Comparison of ENCODE assay signal across 8 cellular contexts in the genomic region with DNA sequence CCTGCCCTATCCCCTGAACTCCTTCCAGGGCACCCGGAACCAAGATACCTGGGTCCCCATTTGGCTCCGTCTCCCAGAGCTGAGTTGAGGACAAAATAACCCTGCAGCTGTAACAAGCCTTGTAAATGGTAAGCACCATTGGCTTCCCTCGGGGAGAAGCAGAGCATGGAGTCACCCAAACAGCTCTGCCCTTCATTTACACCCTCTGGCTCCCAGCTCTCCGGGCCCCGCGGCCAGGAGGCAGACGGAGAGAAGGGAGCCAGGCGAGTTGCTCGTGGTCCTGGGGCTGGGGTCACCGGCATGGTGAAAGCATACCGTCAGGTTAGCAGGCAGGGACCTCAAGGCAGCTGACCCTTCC.
DNase-seq lines count a peak whose midpoint lies in the region; ATAC-seq and TF ChIP-seq lines count a peak whose summit lies in the region.

No MANE protein-coding gene starts in this region.

- no peak for ATAC-seq in HG02840 (IDR thresholded peaks at IDR 0.05; ENCODE audit: low FRiP score, unreplicated experiment)
- ATAC-seq in GM19023 (IDR thresholded peaks at IDR 0.05; ENCODE audit: unreplicated experiment): no peak
- no peak for ATAC-seq in HG03442 (IDR thresholded peaks at IDR 0.05; ENCODE audit: unreplicated experiment)

- H3K4me3 ChIP-seq in BLaER1 (peak overlapping the region; percentile 90), KMS-11 (IDR thresholded peaks at IDR 0.05; ENCODE audit: insufficient read depth, low read depth, low read length) (no peak overlapping the region)

- H3K9ac ChIP-seq in BLaER1 (peak overlapping the region; percentile 88), KMS-11 (peak overlapping the region; percentile 43; the same call in 1 of the 2 replicates)

- peak overlapping the region; percentile 94 for H3K27ac ChIP-seq in BLaER1
- H3K27ac ChIP-seq in KMS-11: peak overlapping the region; percentile 74

- peak overlapping the region; percentile 85 for H3K27ac Mint-ChIP-seq in dendritic cell treated with granulocyte-macrophage colony-stimulating factor and Interleukin-4, amounts not matched to agents 40 ng/mL and 50 ng/mL, for 4 days
- H3K27ac Mint-ChIP-seq in nephron: no peak overlapping the region

- H3K27me3 ChIP-seq in BLaER1 (no peaks in the 10 kb centered on the region), KMS-11 (ENCODE audit: insufficient read depth, low read depth) (no peaks in the 10 kb centered on the region)

- peak overlapping the region; percentile 83 for H3K4me3 Mint-ChIP-seq in dendritic cell treated with granulocyte-macrophage colony-stimulating factor and Interleukin-4, amounts not matched to agents 40 ng/mL and 50 ng/mL, for 4 days
- peak overlapping the region; percentile 86 to 91 (median 90) for H3K4me3 Mint-ChIP-seq in nephron

- H3K9me3 ChIP-seq in BLaER1: no peaks in the 10 kb centered on the region

- peaks cover 26% of the 10 kb centered on the region for H3K36me3 Mint-ChIP-seq in dendritic cell treated with granulocyte-macrophage colony-stimulating factor and Interleukin-4, amounts not matched to agents 40 ng/mL and 50 ng/mL, for 4 days (ENCODE audit: low read depth)
- H3K36me3 Mint-ChIP-seq in nephron (ENCODE audit: low read depth): no peaks in the 10 kb centered on the region

- no peaks in the 10 kb centered on the region for H3K9me3 Mint-ChIP-seq in dendritic cell treated with granulocyte-macrophage colony-stimulating factor and Interleukin-4, amounts not matched to agents 40 ng/mL and 50 ng/mL, for 4 days
- H3K9me3 Mint-ChIP-seq in nephron: no peaks in the 10 kb centered on the region

- H3K36me3 ChIP-seq in BLaER1: no peaks in the 10 kb centered on the region
- no peaks in the 10 kb centered on the region for H3K36me3 ChIP-seq in KMS-11 (ENCODE audit: insufficient read depth)

- peak overlapping the region; percentile 13; the same call in 1 of the 2 replicates for H2AFZ ChIP-seq in KMS-11 (ENCODE audit: low read depth)

- peaks cover 18% of the 10 kb centered on the region; the same call in 1 of the 2 replicates for H3K79me2 ChIP-seq in KMS-11 (ENCODE audit: insufficient read depth, low read depth)

- H4K20me1 ChIP-seq in BLaER1 (peaks cover 36% of the 10 kb centered on the region), KMS-11 (ENCODE audit: insufficient read depth) (no peaks in the 10 kb centered on the region)

- peaks cover 66% of the 10 kb centered on the region for H3K4me1 Mint-ChIP-seq in dendritic cell treated with granulocyte-macrophage colony-stimulating factor and Interleukin-4, amounts not matched to agents 40 ng/mL and 50 ng/mL, for 4 days (ENCODE audit: low read depth)
- H3K4me1 Mint-ChIP-seq in nephron: no peaks in the 10 kb centered on the region

- H3K27me3 Mint-ChIP-seq in dendritic cell treated with granulocyte-macrophage colony-stimulating factor and Interleukin-4, amounts not matched to agents 40 ng/mL and 50 ng/mL, for 4 days: no peaks in the 10 kb centered on the region
- peaks cover 19% of the 10 kb centered on the region for H3K27me3 Mint-ChIP-seq in nephron (ENCODE audit: low read depth)

- H3K4me1 ChIP-seq in BLaER1 (peaks cover 66% of the 10 kb centered on the region), KMS-11 (ENCODE audit: low read depth, poor library complexity, severe bottlenecking) (peaks cover 34% of the 10 kb centered on the region)

- TF ChIP-seq CTCF in KMS-11 (conservative IDR thresholded peaks at IDR 0.05; ENCODE audit: low read depth, low read length) (no peak), nephron (IDR thresholded peaks at IDR 0.05; ENCODE audit: unreplicated experiment in 3 of 3) (no peak)

- H3K4me2 ChIP-seq in BLaER1 (peak overlapping the region; percentile 100), KMS-11 (peak overlapping the region; percentile 86)

- no peak for DNase-seq in GM19238 (ENCODE audit: insufficient read length, low spot score)

- intact Hi-C loops in dendritic cell treated with granulocyte-macrophage colony-stimulating factor and Interleukin-4, amounts not matched to agents 40 ng/mL and 50 ng/mL, for 4 days (cut with micrococcal nuclease): loop anchor here (5.0 kb wide), 1 partner anchor 44 kb away; a partner anchor contains a TSS
